ENCODE assay signal across 7 cellular contexts in genomic region chr17:40560592-40561293, GRCh38. TPM values are rescaled to one million over a fixed set of nuclear protein-coding genes. Genes with fewer than 3 reads are reported as not detected.
A peak's percentile ranks its signal among the peaks of the same experiment; 100 is the strongest.
DNase-seq lines count a peak whose midpoint lies in the region; ATAC-seq and TF ChIP-seq lines count a peak whose summit lies in the region.

No MANE protein-coding gene starts in this region.

- peak overlapping the region; percentile 99 for H3K4me3 Mint-ChIP-seq in T-helper 17 cell
- peak overlapping the region; percentile 91 to 100 (median 97) for H3K4me3 Mint-ChIP-seq in naive thymus-derived CD8-positive, alpha-beta T cell
- no peak overlapping the region for H3K4me3 Mint-ChIP-seq in type B pancreatic cell

- H3K9me3 ChIP-seq in T-helper 17 cell (ENCODE audit: control insufficient read depth, low read length, poor library complexity, severe bottlenecking), result no peaks in the 10 kb centered on the region

- no peak overlapping the region for H3K4me3 ChIP-seq in astrocyte of the spinal cord (ENCODE audit: low read depth, low read length)

- H3K36me3 Mint-ChIP-seq in T-helper 17 cell (ENCODE audit: low read depth), result peaks cover 24% of the 10 kb centered on the region
- peaks cover 59 to 94% (median 80%) of the 10 kb centered on the region in 3 donors for H3K36me3 Mint-ChIP-seq in naive thymus-derived CD8-positive, alpha-beta T cell
- no peaks in the 10 kb centered on the region for H3K36me3 Mint-ChIP-seq in type B pancreatic cell

- H3K4me1 Mint-ChIP-seq in T-helper 17 cell (peaks cover 69% of the 10 kb centered on the region), type B pancreatic cell (ENCODE audit: unreplicated experiment) (peaks cover 28% of the 10 kb centered on the region)
- H3K4me1 Mint-ChIP-seq in naive thymus-derived CD8-positive, alpha-beta T cell, result peaks cover 52 to 94% (median 73%) of the 10 kb centered on the region in 4 donors

- in situ Hi-C loops in astrocyte of the spinal cord (cut with HindIII; ENCODE audit: low sequenced_read_pairs), result no loop called here

- no peaks in the 10 kb centered on the region for H3K27me3 Mint-ChIP-seq in T-helper 17 cell
- H3K27me3 Mint-ChIP-seq in naive thymus-derived CD8-positive, alpha-beta T cell, result no peaks in the 10 kb centered on the region
- peaks cover 37% of the 10 kb centered on the region for H3K27me3 Mint-ChIP-seq in type B pancreatic cell

- peak; percentile 50 for ATAC-seq in GM19035 (IDR thresholded peaks at IDR 0.05; ENCODE audit: unreplicated experiment)
- ATAC-seq in HG03139 (IDR thresholded peaks at IDR 0.05; ENCODE audit: unreplicated experiment), result peak; percentile 42
- ATAC-seq in T-helper 17 cell, result peak; percentile 58
- peak; percentile 24 to 28 for ATAC-seq in naive thymus-derived CD8-positive, alpha-beta T cell

- H3K9me3 Mint-ChIP-seq in naive thymus-derived CD8-positive, alpha-beta T cell, result peaks cover 0 to 10% (median 0%) of the 10 kb centered on the region in 9 donors
- no peaks in the 10 kb centered on the region for H3K9me3 Mint-ChIP-seq in type B pancreatic cell

- H3K27ac Mint-ChIP-seq in T-helper 17 cell, result peak overlapping the region; percentile 100
- H3K27ac Mint-ChIP-seq in naive thymus-derived CD8-positive, alpha-beta T cell, result peak overlapping the region; percentile 95 to 100 (median 100)
- H3K27ac Mint-ChIP-seq in type B pancreatic cell, result peak overlapping the region; percentile 39

- DNase-seq in T-helper 17 cell, result peak in 2 of 3 donors; percentile 56 to 65
- peak; percentile 89 for DNase-seq in astrocyte of the spinal cord (ENCODE audit: low read depth, low spot score)
- DNase-seq in naive thymus-derived CD8-positive, alpha-beta T cell, result peak in 9 of 10 donors; percentile 54 to 80 (median 66)
- peak; percentile 60 for DNase-seq in type B pancreatic cell (ENCODE audit: extremely low spot score, unreplicated experiment)
- no peak for DNase-seq in medulla oblongata (ENCODE audit: extremely low spot score)

- POLR2A ChIA-PET in naive thymus-derived CD8-positive, alpha-beta T cell (lab: Charles Lee), result interaction anchor here (0.6 to 37.3 kb wide), 18 partner anchors 8 to 1130 kb away, joined by 3 to 2269 read pairs (median 6); partner anchors contain the start of gene SMARCE1

- TF ChIP-seq CTCF in astrocyte of the spinal cord (IDR thresholded peaks at IDR 0.05; ENCODE audit: low read depth, low read length), result no peak
- no peak for TF ChIP-seq CTCF in type B pancreatic cell (conservative IDR thresholded peaks at IDR 0.05)

RNA-seq across cellular contexts. Expression of gene CCR7, which starts 4.5 kb away (rescaled TPM):
- total RNA-seq in T-helper 17 cell (100 to 1,000 TPM; 165 to 182 TPM), type B pancreatic cell (ENCODE audit: low replicate concordance) (not detected in 2 replicates)
- total RNA-seq in naive thymus-derived CD8-positive, alpha-beta T cell, result 100 to 1,000 TPM; 571 to 574 TPM
- polyA plus RNA-seq in naive thymus-derived CD8-positive, alpha-beta T cell, result 1,000 to 10,000 TPM in 2 of 3 donors, 100 to 1,000 TPM in 1; 897 to 2,008 (median 1,531) TPM

RNA-seq across cellular contexts. Expression of gene TNS4, which starts 59.3 kb away (rescaled TPM):
- total RNA-seq in T-helper 17 cell (1 to 10 TPM in 1 of 2 donors, under 1 TPM in 1; 0.77 to 1.7 TPM), type B pancreatic cell (ENCODE audit: low replicate concordance) (1.8 and 2.3 TPM in 2 replicates)
- total RNA-seq in naive thymus-derived CD8-positive, alpha-beta T cell, result not detected
- polyA plus RNA-seq in naive thymus-derived CD8-positive, alpha-beta T cell, result not detected

Comparison
In these comparisons a context has a peak if more than half of its experiments do, and no peak if none do; other contexts are left out.
1. H3K27ac Mint-ChIP-seq: peak in every context shown above with its lines; median percentile 100 in T-helper 17 cell; 100 in naive thymus-derived CD8-positive, alpha-beta T cell; 39 in type B pancreatic cell.
2. RNA of gene CCR7, which starts 4.5 kb away (total RNA-seq): 571 to 574 TPM in naive thymus-derived CD8-positive, alpha-beta T cell and 165 to 182 TPM in T-helper 17 cell; not detected in type B pancreatic cell; every median in the first group is over 100 times any median in the second.
3. Peak in every context shown above with its lines, with median percentiles within 50 percentile points of each other: ATAC-seq.